In genomic region chr14:93319494-93319893, GRCh38 we compare ENCODE assay signal across 22 cellular contexts. TPM values are rescaled to one million over a fixed set of nuclear protein-coding genes. Genes with fewer than 3 reads are reported as not detected.
A peak's percentile ranks its signal among the peaks of the same experiment; 100 is the strongest.
DNase-seq lines count a peak whose midpoint lies in the region; ATAC-seq, FAIRE-seq and TF ChIP-seq lines count a peak whose summit lies in the region.
"Had no signal": no experiment of that assay in that cellular context is flagged by ENCODE, and none has a peak within 500 bp of the region (broad histone marks: within the 10 kb centered on the region; RNA-seq: fewer than 3 reads in every experiment).

No MANE protein-coding gene starts in this region.

- peaks cover 27% of the 10 kb centered on the region; the same call in 1 of the 2 replicates for H3F3A ChIP-seq in GM23248 (ENCODE audit: insufficient read depth)

- ATAC-seq in GM18498 (IDR thresholded peaks at IDR 0.05; ENCODE audit: unreplicated experiment) (peak; percentile 14), WTC11 (no peak), natural killer cell (no peak), GM21367 (IDR thresholded peaks at IDR 0.05; ENCODE audit: unreplicated experiment) (no peak), GM19397 (IDR thresholded peaks at IDR 0.05; ENCODE audit: unreplicated experiment) (no peak)
- ATAC-seq: body of pancreas, esophagus mucosa had no signal

- in situ Hi-C loops in GM23248 (cut with MboI): no loop called here

- 94 to 97% methylated on average over 2 of the region's 2 CpGs for WGBS in GM23248 (ENCODE audit: low coverage in 1 of 2, low lambda C conversion rate in 2 of 2, missing lambda C conversion rate in 2 of 2), 2 experiments
- 61 to 65% (median 64%) methylated on average over 2 of the region's 2 CpGs for WGBS in small intestine, 3 donors

- no peak overlapping the region for H3K4me3 Mint-ChIP-seq in WTC11
- H3K4me3 Mint-ChIP-seq in natural killer cell: peak overlapping the region; percentile 4
- H3K4me3 Mint-ChIP-seq: activated naive CD4-positive, alpha-beta T cell treated with anti-CD3 and anti-CD28 coated beads for 36 hours; T-helper 1 cell treated with Interleukin-12 subunit alpha and Interleukin-12 subunit beta and Interleukin-4 antibody, amounts not matched to agents 30 μg/mL and 1 μg/mL, for 36 hours had no signal

- peaks cover 5% of the 10 kb centered on the region; the same call in 1 of the 2 replicates for H4K20me1 ChIP-seq in GM23248 (ENCODE audit: insufficient read depth)

- DNase-seq in GM23248: no peak
- no peak for DNase-seq in WTC11 (ENCODE audit: low spot score)
- no peak for DNase-seq in natural killer cell
- DNase-seq in CD1c-positive myeloid dendritic cell (ENCODE audit: extremely low spot score): no peak
- no peak for DNase-seq in small intestine
- DNase-seq: activated naive CD4-positive, alpha-beta T cell treated with anti-CD3 and anti-CD28 coated beads for 36 hours; body of pancreas; dermis blood vessel endothelial cell; GF-D8; naive B cell; NCI-H2029; NCI-H510A; Right ventricle myocardium superior; trophoblast cell had no signal

- no peak overlapping the region for H3K4me3 ChIP-seq in GM23248
- no peak overlapping the region for H3K4me3 ChIP-seq in small intestine (ENCODE audit: low read depth in 1 of 2, low read length in 2 of 2)
- H3K4me3 ChIP-seq: body of pancreas, prostate gland had no signal

- H3K27me3 ChIP-seq in GM23248 (replicated peaks; ENCODE audit: insufficient read depth): no peaks in the 10 kb centered on the region
- H3K27me3 ChIP-seq in small intestine (ENCODE audit: control insufficient read depth in 2 of 2, insufficient read depth in 2 of 2, low read length in 2 of 2): no peaks in the 10 kb centered on the region
- H3K27me3 ChIP-seq: body of pancreas had no signal

- TF ChIP-seq CTCF in WTC11 (IDR thresholded peaks at IDR 0.05) (no peak), natural killer cell (IDR thresholded peaks at IDR 0.05) (no peak)

- H3K27me3 Mint-ChIP-seq in WTC11 (ENCODE audit: low read depth): no peaks in the 10 kb centered on the region
- H3K27me3 Mint-ChIP-seq in natural killer cell (ENCODE audit: low read depth in 2 of 2): no peaks in the 10 kb centered on the region
- H3K27me3 Mint-ChIP-seq: naive B cell had no signal

- H3K36me3 Mint-ChIP-seq in WTC11: 0 out of 2 replicates have a peak, but pooled peaks cover 3% of the 10 kb centered on the region
- no peaks in the 10 kb centered on the region for H3K36me3 Mint-ChIP-seq in natural killer cell

- H3K9me2 ChIP-seq in GM23248 (ENCODE audit: insufficient read depth): no peaks in the 10 kb centered on the region

- H3K79me2 ChIP-seq in GM23248 (ENCODE audit: insufficient read depth): peaks cover 100% of the 10 kb centered on the region

- peaks cover 5% of the 10 kb centered on the region for H3K9me3 Mint-ChIP-seq in WTC11
- no peaks in the 10 kb centered on the region for H3K9me3 Mint-ChIP-seq in natural killer cell
- H3K9me3 Mint-ChIP-seq: activated naive CD4-positive, alpha-beta T cell treated with anti-CD3 and anti-CD28 coated beads for 36 hours; T-helper 1 cell treated with Interleukin-12 subunit alpha and Interleukin-12 subunit beta and Interleukin-4 antibody, amounts not matched to agents 30 μg/mL and 1 μg/mL, for 36 hours had no signal

- no peak overlapping the region for H3K9ac ChIP-seq in GM23248

- no peak overlapping the region for H2AFZ ChIP-seq in GM23248

- H3K4me1 Mint-ChIP-seq in WTC11: peaks cover 28% of the 10 kb centered on the region
- H3K4me1 Mint-ChIP-seq in natural killer cell: peaks cover 49 to 57% of the 10 kb centered on the region in 2 donors

- H3K36me3 ChIP-seq in GM23248 (ENCODE audit: low read depth) (no peaks in the 10 kb centered on the region), small intestine (ENCODE audit: control insufficient read depth in 2 of 2, insufficient read depth in 2 of 2, low read length in 2 of 2) (no peaks in the 10 kb centered on the region)
- H3K36me3 ChIP-seq: prostate gland had no signal

- H3K4me1 ChIP-seq in GM23248 (ENCODE audit: insufficient read depth) (peaks cover 50% of the 10 kb centered on the region), small intestine (ENCODE audit: control insufficient read depth in 2 of 2, insufficient read depth in 1 of 2, low read depth in 1 of 2, low read length in 1 of 2) (no peaks in the 10 kb centered on the region)

- FAIRE-seq in small intestine (lab: Jason Lieb, UNC): no peak

- H3K27ac Mint-ChIP-seq in WTC11 (0 out of 2 replicates have a peak overlapping the region, but pooled peaks have one; percentile 2), natural killer cell (peak overlapping the region in 1 of 2 donors; percentile 51)
- H3K27ac Mint-ChIP-seq: T-helper 1 cell treated with Interleukin-12 subunit alpha and Interleukin-12 subunit beta and Interleukin-4 antibody, amounts not matched to agents 30 μg/mL and 1 μg/mL, for 36 hours had no signal

- intact Hi-C loops in natural killer cell (cut with micrococcal nuclease): no loop called here

- POLR2A ChIA-PET in WTC11 (lab: Charles Lee): interaction anchor here (0.6 kb wide), 1 partner anchor 19 kb away, joined by 4 read pairs; no protein-coding TSS in a partner anchor

- CTCF ChIA-PET in WTC11 (lab: Charles Lee): no interaction called here

- H3K4me2 ChIP-seq in GM23248 (ENCODE audit: unreplicated experiment): no peak overlapping the region

- H3K9me3 ChIP-seq in GM23248 (ENCODE audit: low read depth) (no peaks in the 10 kb centered on the region), small intestine (ENCODE audit: control insufficient read depth, low read depth) (no peaks in the 10 kb centered on the region)
- H3K9me3 ChIP-seq: body of pancreas, prostate gland had no signal

- H3K27ac ChIP-seq in GM23248: peak overlapping the region; percentile 44
- no peak overlapping the region for H3K27ac ChIP-seq in small intestine (ENCODE audit: low read depth in 1 of 2, low read length in 1 of 2)
- H3K27ac ChIP-seq: body of pancreas, prostate gland had no signal

TF ChIP-seq in WTC11, 78 proteins besides CTCF, POLR2A, EP300 and RAD21:
- TF ChIP-seq ZNF138 (CRISPR knock-in tag; conservative IDR thresholded peaks at IDR 0.05) (no peak), ZNF317 (CRISPR knock-in tag; IDR thresholded peaks at IDR 0.05; ENCODE audit: borderline replicate concordance, low read depth) (no peak), ZBTB43 (CRISPR knock-in tag; IDR thresholded peaks at IDR 0.05) (no peak), CREM (CRISPR knock-in tag; IDR thresholded peaks at IDR 0.05) (no peak), ZBTB21 (CRISPR knock-in tag; IDR thresholded peaks at IDR 0.05; ENCODE audit: borderline replicate concordance) (no peak), TP53 (CRISPR knock-in tag; IDR thresholded peaks at IDR 0.05) (no peak), ZNF671 (CRISPR knock-in tag; IDR thresholded peaks at IDR 0.05) (no peak), TEAD4 (CRISPR knock-in tag; IDR thresholded peaks at IDR 0.05) (no peak), EMX1 (CRISPR knock-in tag; IDR thresholded peaks at IDR 0.05) (no peak)
TF ChIP-seq in WTC11: peak in this region for 0.

RNA-seq across cellular contexts. Expression of gene BTBD7, which starts 13.3 kb away (rescaled TPM):
- 18.2 and 25.3 TPM in 2 replicates for total RNA-seq in GM23248 (2014; rRNA removed; shearing (Covaris generic))
- polyA plus RNA-seq in GM23248 (2016; fragmentation: Nextera tagmentation; extraction: Ambion mirVana) (13.1 and 14.3 TPM in 2 replicates), small intestine (10 to 100 TPM in 1 of 3 donors, 1 to 10 TPM in 2; 9.5 to 10.1 (median 9.6) TPM)
- total RNA-seq in WTC11 (2021) (29.2 to 34.1 TPM (median 31.3 TPM) in 3 replicates), natural killer cell (10 to 100 TPM; 32.6 to 41.4 (median 38.7) TPM)

RNA-seq across cellular contexts. Expression of gene COX8C, which starts 27.5 kb away (rescaled TPM):
- not detected in 2 replicates for total RNA-seq in GM23248 (2014; rRNA removed; shearing (Covaris generic))
- not detected in 2 replicates for polyA plus RNA-seq in GM23248 (2016; fragmentation: Nextera tagmentation; extraction: Ambion mirVana)
- total RNA-seq in WTC11 (2021): not detected in 3 replicates
- total RNA-seq in natural killer cell: not detected
- polyA plus RNA-seq in small intestine: not detected
- total RNA-seq: body of pancreas, dermis blood vessel endothelial cell, esophagus mucosa, glomerular endothelial cell, liver had no signal
- polyA plus RNA-seq: liver had no signal
